Comparison of ENCODE assay signal across 8 cellular contexts in the genomic region with DNA sequence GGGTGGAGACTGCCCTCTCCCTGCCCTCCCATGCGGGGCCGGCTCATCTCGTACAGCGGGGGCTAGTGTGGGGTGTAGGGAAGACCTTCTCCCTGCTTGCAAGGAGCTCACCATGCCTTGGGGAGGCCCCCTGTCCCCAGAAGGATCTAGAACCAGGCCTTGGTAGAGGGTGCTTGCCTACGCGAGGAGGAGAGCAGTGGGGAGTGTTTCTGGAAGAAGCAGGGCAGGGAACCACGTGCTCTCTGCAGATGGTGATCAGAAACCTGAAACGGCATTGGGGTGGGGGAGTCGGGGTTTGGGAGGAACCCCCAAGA. TPM values are rescaled to one million over a fixed set of nuclear protein-coding genes. Genes with fewer than 3 reads are reported as not detected.
DNase-seq lines count a peak whose midpoint lies in the region; ATAC-seq and TF ChIP-seq lines count a peak whose summit lies in the region.

No MANE protein-coding gene starts in this region.

- no peaks in the 10 kb centered on the region for H3K27me3 Mint-ChIP-seq in CD8-positive, alpha-beta T cell (ENCODE audit: low read depth)

- peak overlapping the region; percentile 66 for H3K4me3 ChIP-seq in CD8-positive, alpha-beta T cell (ENCODE audit: low read depth, low read length)
- H3K4me3 ChIP-seq in Peyer's patch (peak overlapping the region; percentile 61 to 93 (median 77)), psoas muscle (peak overlapping the region; percentile 78)

- POLR2A ChIA-PET in CD8-positive, alpha-beta T cell (lab: Charles Lee), result interaction anchor here (1.1 to 1.6 kb wide), 2 partner anchors 23 to 24 kb away, joined by 3 to 4 read pairs; a partner anchor contains a TSS

- H3K9me3 ChIP-seq in CD8-positive, alpha-beta T cell (ENCODE audit: low read length), result no peaks in the 10 kb centered on the region
- H3K9me3 ChIP-seq in Peyer's patch, result no peaks in the 10 kb centered on the region
- no peaks in the 10 kb centered on the region for H3K9me3 ChIP-seq in psoas muscle

- H3K36me3 ChIP-seq in CD8-positive, alpha-beta T cell (ENCODE audit: insufficient read depth, low read length), result no peaks in the 10 kb centered on the region
- H3K36me3 ChIP-seq in Peyer's patch (peaks cover 0 to 14% (median 0%) of the 10 kb centered on the region in 3 donors), psoas muscle (ENCODE audit: insufficient read depth in 1 of 2, low read depth in 1 of 2) (peaks cover 0 to 7% of the 10 kb centered on the region in 2 donors)

- H3K4me1 ChIP-seq in CD8-positive, alpha-beta T cell (ENCODE audit: insufficient read depth, low read length), result peaks cover 33% of the 10 kb centered on the region
- H3K4me1 ChIP-seq in Peyer's patch (peaks cover 4 to 53% (median 18%) of the 10 kb centered on the region in 4 donors), psoas muscle (peaks cover 48% of the 10 kb centered on the region)

- peak overlapping the region; percentile 82 for H3K27ac ChIP-seq in CD8-positive, alpha-beta T cell (ENCODE audit: low read depth, low read length)
- H3K27ac ChIP-seq in Peyer's patch, result peak overlapping the region; percentile 83 to 99 (median 94)
- H3K27ac ChIP-seq in epithelial cell of prostate, result peak overlapping the region; percentile 99
- H3K27ac ChIP-seq in psoas muscle, result peak overlapping the region; percentile 99

- no peak for TF ChIP-seq CTCF in CD8-positive, alpha-beta T cell (IDR thresholded peaks at IDR 0.05)
- TF ChIP-seq CTCF in Peyer's patch (IDR thresholded peaks at IDR 0.05), result no peak
- no peak for TF ChIP-seq CTCF in psoas muscle (IDR thresholded peaks at IDR 0.05)

- no peak for ATAC-seq in CD8-positive, alpha-beta T cell
- ATAC-seq in psoas muscle (no peak), GM19328 (IDR thresholded peaks at IDR 0.05; ENCODE audit: unreplicated experiment) (no peak), GM18502 (IDR thresholded peaks at IDR 0.05; ENCODE audit: poor library complexity, unreplicated experiment) (no peak)

- no peak for TF ChIP-seq POLR2A in Peyer's patch (IDR thresholded peaks at IDR 0.05)

- peaks cover 40% of the 10 kb centered on the region for H3K4me1 Mint-ChIP-seq in CD8-positive, alpha-beta T cell (ENCODE audit: low read depth)

- H3K4me3 Mint-ChIP-seq in CD8-positive, alpha-beta T cell, result peak overlapping the region; percentile 89

- CTCF ChIA-PET in CD8-positive, alpha-beta T cell (lab: Charles Lee), result interaction anchor here (1.5 to 2.0 kb wide), 2 partner anchors 15 to 23 kb away, joined by 4 to 5 read pairs; a partner anchor contains a TSS

- peaks cover 12% of the 10 kb centered on the region for H3K36me3 Mint-ChIP-seq in CD8-positive, alpha-beta T cell

- 38 to 41% (median 40%) methylated on average over 9 of the region's 9 CpGs for WGBS in psoas muscle, 3 donors

- peak overlapping the region; percentile 99 for H3K27ac Mint-ChIP-seq in CD8-positive, alpha-beta T cell

- H3K27me3 ChIP-seq in CD8-positive, alpha-beta T cell (ENCODE audit: insufficient read depth, low read length), result no peaks in the 10 kb centered on the region
- H3K27me3 ChIP-seq in Peyer's patch, result no peaks in the 10 kb centered on the region
- no peaks in the 10 kb centered on the region for H3K27me3 ChIP-seq in psoas muscle (ENCODE audit: insufficient read depth in 3 of 3, low read length in 2 of 3)

- H3K9me3 Mint-ChIP-seq in CD8-positive, alpha-beta T cell, result no peaks in the 10 kb centered on the region

- intact Hi-C loops in CD8-positive, alpha-beta T cell (cut with DNase I, micrococcal nuclease), result loop anchor here (2.0 to 10.0 kb wide), 5 partner anchors 74 to 1099 kb away; a partner anchor contains a TSS
- intact Hi-C loops in psoas muscle (cut with DNase I), result loop anchor here (1.0 to 5.0 kb wide), 2 partner anchors 20 to 34 kb away; no protein-coding TSS in a partner anchor

- DNase-seq in CD8-positive, alpha-beta T cell, result no peak
- DNase-seq in Peyer's patch, result no peak
- DNase-seq in epithelial cell of prostate (ENCODE audit: low read depth, low spot score), result no peak
- DNase-seq in psoas muscle, result no peak
- no peak for DNase-seq in NCI-H2171 (lab: John Stamatoyannopoulos, UW)
- DNase-seq in NCI-H1048 (lab: John Stamatoyannopoulos, UW), result no peak

RNA-seq across cellular contexts. Expression of a gene that starts 2.7 kb away (rescaled TPM):
- total RNA-seq in CD8-positive, alpha-beta T cell, result 10 to 100 TPM; 48.7 to 49.8 TPM
- total RNA-seq in Peyer's patch, result 10 to 100 TPM; 32.9 to 80.2 (median 55.0) TPM
- 100 to 1,000 TPM in 1 of 4 donors, 10 to 100 TPM in 3; 59.1 to 103 (median 77.5) TPM for total RNA-seq in psoas muscle
- 100 to 1,000 TPM in 1 of 3 donors, 10 to 100 TPM in 2; 36.7 to 138 (median 62.9) TPM for polyA plus RNA-seq in psoas muscle

RNA-seq across cellular contexts. Expression of a gene that starts 22.8 kb away (rescaled TPM):
- total RNA-seq in CD8-positive, alpha-beta T cell, result not detected
- total RNA-seq in Peyer's patch (100 to 1,000 TPM in 3 of 4 donors, 10 to 100 TPM in 1; 41.3 to 161 (median 151) TPM), psoas muscle (1 to 10 TPM; 2.8 to 6.0 (median 2.9) TPM)
- 1 to 10 TPM in 2 of 3 donors, under 1 TPM in 1; 0.40 to 1.4 (median 1.1) TPM for polyA plus RNA-seq in psoas muscle

RNA-seq across cellular contexts. Expression of a gene that starts 29.0 kb away (rescaled TPM):
- total RNA-seq in CD8-positive, alpha-beta T cell, result 100 to 1,000 TPM; 106 to 113 TPM
- 100 to 1,000 TPM in 2 of 4 donors, 10 to 100 TPM in 2; 84.4 to 192 (median 108) TPM for total RNA-seq in Peyer's patch
- total RNA-seq in psoas muscle, result 10 to 100 TPM; 61.3 to 77.6 (median 68.9) TPM
- 10 to 100 TPM; 38.8 to 70.7 (median 44.0) TPM for polyA plus RNA-seq in psoas muscle

RNA-seq across cellular contexts. Expression of a gene that starts 36.6 kb away (rescaled TPM):
- total RNA-seq in CD8-positive, alpha-beta T cell, result 10 to 100 TPM; 20.9 to 21.0 TPM
- total RNA-seq in Peyer's patch (10 to 100 TPM; 33.0 to 67.5 (median 47.7) TPM), psoas muscle (10 to 100 TPM; 11.8 to 18.2 (median 14.6) TPM)
- 10 to 100 TPM; 33.4 to 59.1 (median 54.1) TPM for polyA plus RNA-seq in psoas muscle

Comparison
In these comparisons a context has a peak if more than half of its experiments do, and no peak if none do; other contexts are left out.
1. RNA of a gene that starts 22.8 kb away (total RNA-seq): 41.3 to 161 TPM in Peyer's patch; 2.8 to 6.0 TPM in psoas muscle and not detected in CD8-positive, alpha-beta T cell; every median in the first group is over 4 times any median in the second.
2. Peak in every context shown above with its lines, with median percentiles within 50 percentile points of each other: H3K27ac ChIP-seq and H3K4me3 ChIP-seq.